14 cellular contexts compared by ENCODE assay signal in the genomic region with DNA sequence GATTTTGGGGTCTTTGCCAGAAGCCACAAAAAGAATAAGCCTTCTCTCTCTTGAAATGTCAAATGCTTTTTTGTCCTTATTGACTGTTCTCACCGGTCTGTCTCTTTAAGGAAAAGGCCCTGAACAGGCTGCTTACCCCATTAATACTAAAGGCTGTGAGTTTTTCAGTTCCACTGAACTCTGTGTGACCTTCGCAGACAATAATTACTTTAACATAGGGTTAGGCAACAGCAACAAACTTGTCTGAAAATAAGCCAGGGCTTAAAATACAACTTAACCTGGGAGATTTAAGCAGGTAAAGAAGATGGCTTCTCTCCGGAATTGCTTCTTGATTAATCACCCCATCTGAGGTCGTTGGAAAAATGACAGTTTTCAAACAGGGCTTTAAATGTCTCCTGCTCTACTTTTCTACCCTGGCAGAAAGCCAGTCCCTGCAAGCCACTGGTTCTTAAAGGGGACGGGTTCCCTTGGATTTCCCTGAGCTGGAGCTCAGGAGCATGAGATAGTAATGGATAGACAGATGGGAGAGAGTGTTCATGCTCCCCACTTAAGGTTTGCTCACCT.
DNase-seq lines count a peak whose midpoint lies in the region; ATAC-seq, FAIRE-seq and TF ChIP-seq lines count a peak whose summit lies in the region.
"Had no signal": no experiment of that assay in that cellular context is flagged by ENCODE, and none has a peak within 500 bp of the region (broad histone marks: within the 10 kb centered on the region; RNA-seq: fewer than 3 reads in every experiment).

No MANE protein-coding gene starts in this region.

- no peak for FAIRE-seq in pancreas (lab: Jason Lieb, UNC)
- FAIRE-seq: HTR-8/SVneo had no signal

- H3K9me3 ChIP-seq in pancreas = no peaks in the 10 kb centered on the region
- H3K9me3 ChIP-seq: tibial nerve had no signal

- no peaks in the 10 kb centered on the region for H3K4me1 ChIP-seq in pancreas

- no peak overlapping the region for H3K4me3 ChIP-seq in pancreas
- H3K4me3 ChIP-seq: tibial nerve had no signal

- intact Hi-C loops in pancreas (cut with DNase I) = no loop called here

- ATAC-seq in pancreas (peak in 3 of 4 donors; percentile 31 to 73 (median 53)), HG02642 (IDR thresholded peaks at IDR 0.05; ENCODE audit: poor library complexity, unreplicated experiment) (no peak), HG02981 (IDR thresholded peaks at IDR 0.05; ENCODE audit: unreplicated experiment) (no peak), GM18870 (IDR thresholded peaks at IDR 0.05; ENCODE audit: unreplicated experiment) (no peak), HG03469 (IDR thresholded peaks at IDR 0.05; ENCODE audit: unreplicated experiment) (no peak)
- ATAC-seq: left colon had no signal

- peak overlapping the region in 1 of 4 donors; percentile 0 for H3K27ac ChIP-seq in pancreas

- TF ChIP-seq CTCF in pancreas (IDR thresholded peaks at IDR 0.05) = no peak

- no peaks in the 10 kb centered on the region for H3K27me3 ChIP-seq in pancreas
- H3K27me3 ChIP-seq: tibial nerve had no signal

- DNase-seq in Ammon's horn (ENCODE audit: low spot score) (peak; percentile 14), NCI-H82 (lab: John Stamatoyannopoulos, UW) (peak; percentile 64), foreskin melanocyte (peak; percentile 82), pancreas (peak in 2 of 6 donors; percentile 17 to 20)
- DNase-seq: DMS53; effector memory CD4-positive, alpha-beta T cell; left colon; T1000 had no signal

- H3K36me3 ChIP-seq in pancreas = no peaks in the 10 kb centered on the region
- H3K36me3 ChIP-seq: tibial nerve had no signal

- 10 to 11% methylated on average over 5 of the region's 5 CpGs for WGBS in pancreas, 2 donors

Comparison
In these comparisons a context has a peak if more than half of its experiments do, and no peak if none do; other contexts are left out.
1. ATAC-seq: peak in pancreas (3 of 4); none in HG02642 (single experiment), HG02981 (single experiment), GM18870 (single experiment) and HG03469 (single experiment).